In the genomic region with DNA sequence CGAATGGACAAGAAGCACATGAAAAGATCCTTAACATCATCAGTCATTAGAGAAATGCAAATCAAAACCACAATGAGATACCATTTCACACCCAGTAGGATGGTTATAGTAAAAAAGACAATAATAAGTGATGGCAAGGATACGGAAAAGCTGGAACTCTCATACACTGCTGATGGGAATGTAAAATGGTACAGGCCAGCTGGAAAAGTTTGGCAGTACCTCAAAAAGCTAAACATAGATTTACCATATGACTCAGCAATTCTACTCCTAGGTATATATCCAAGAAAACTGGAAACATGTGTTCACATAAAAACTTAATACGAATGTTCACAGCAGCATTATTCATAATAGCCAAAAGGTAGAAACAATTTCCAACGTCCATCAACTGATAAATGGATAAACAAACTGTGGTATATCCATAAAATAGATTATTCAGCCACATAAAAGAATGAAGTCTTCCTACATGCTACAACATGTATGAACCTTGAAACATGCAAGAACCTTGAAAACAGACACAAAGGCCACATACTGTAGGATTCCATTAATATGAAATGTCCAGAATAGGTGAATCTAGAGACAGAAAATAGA, we compare ENCODE assay signal across 18 cellular contexts. TPM values are rescaled to one million over a fixed set of nuclear protein-coding genes. Genes with fewer than 3 reads are reported as not detected.
DNase-seq lines count a peak whose midpoint lies in the region; ATAC-seq and TF ChIP-seq lines count a peak whose summit lies in the region.
"Had no signal": no experiment of that assay in that cellular context is flagged by ENCODE, and none has a peak within 500 bp of the region (broad histone marks: within the 10 kb centered on the region; RNA-seq: fewer than 3 reads in every experiment).

No MANE protein-coding gene starts in this region.

- no peak overlapping the region for H2AFZ ChIP-seq in ACC112 (ENCODE audit: low read length, unreplicated experiment)

- peaks cover 67% of the 10 kb centered on the region for H3K79me2 ChIP-seq in ACC112 (ENCODE audit: control insufficient read depth, insufficient read depth, low read length, unreplicated experiment)

- H3K27ac Mint-ChIP-seq in activated T-helper 17 cell treated with anti-CD3 and anti-CD28 coated beads, Interleukin-2, amount 50 U/mL, for 72 hours = peak overlapping the region; percentile 39

- peaks cover 26% of the 10 kb centered on the region for H3K4me1 Mint-ChIP-seq in activated T-helper 17 cell treated with anti-CD3 and anti-CD28 coated beads, Interleukin-2, amount 50 U/mL, for 72 hours

- peak overlapping the region; percentile 69 for H3K4me3 Mint-ChIP-seq in activated T-helper 17 cell treated with anti-CD3 and anti-CD28 coated beads, Interleukin-2, amount 50 U/mL, for 72 hours

- TF ChIP-seq CTCF in fibroblast of villous mesenchyme (IDR thresholded peaks at IDR 0.05; ENCODE audit: insufficient read depth, low read depth, low read length) = no peak

- peaks cover 44% of the 10 kb centered on the region for H3K36me3 Mint-ChIP-seq in activated T-helper 17 cell treated with anti-CD3 and anti-CD28 coated beads, Interleukin-2, amount 50 U/mL, for 72 hours (ENCODE audit: low read depth)

- H3K27ac ChIP-seq in ACC112 (ENCODE audit: low read depth, low read length) = peak overlapping the region; percentile 16; the same call in 1 of the 2 replicates
- H3K27ac ChIP-seq: ascending aorta, ovary, RWPE1, VCaP had no signal

- H3K4me3 ChIP-seq in ACC112 (ENCODE audit: low read depth, low read length) = no peak overlapping the region
- no peak overlapping the region for H3K4me3 ChIP-seq in fibroblast of villous mesenchyme (ENCODE audit: low read depth, low read length)
- H3K4me3 ChIP-seq: ascending aorta, ovary had no signal

- peaks cover 20% of the 10 kb centered on the region for H3K4me1 ChIP-seq in ACC112 (ENCODE audit: control insufficient read depth, insufficient read depth, low read length, unreplicated experiment)
- H3K4me1 ChIP-seq: ascending aorta had no signal

- TF ChIP-seq POLR2A in GM18505 (IDR thresholded peaks at IDR 0.05; ENCODE audit: borderline replicate concordance, extremely low read depth, insufficient read depth, insufficient read length) = no peak

- no peaks in the 10 kb centered on the region for H3K9me3 Mint-ChIP-seq in activated T-helper 17 cell treated with anti-CD3 and anti-CD28 coated beads, Interleukin-2, amount 50 U/mL, for 72 hours

- no peaks in the 10 kb centered on the region for H3K27me3 Mint-ChIP-seq in activated T-helper 17 cell treated with anti-CD3 and anti-CD28 coated beads, Interleukin-2, amount 50 U/mL, for 72 hours

- DNase-seq in EH (ENCODE audit: low read depth) (peak; percentile 63), fibroblast of villous mesenchyme (ENCODE audit: low read depth) (peak; percentile 63), UCSD-AML1 (lab: John Stamatoyannopoulos, UW; ENCODE audit: unreplicated experiment) (no peak)
- DNase-seq: cortex of kidney; MM.1S; NCI-H1694 treated with DMSO at 0.1 percent for 48 hours; NCI-H345; ovary; small intestine; stimulated activated CD4-positive, alpha-beta T cell treated with anti-CD3 and anti-CD28 coated beads, Interleukin-4, amount 100 ng/mL, for 4 hours; stimulated activated CD8-positive, alpha-beta memory T cell treated with anti-CD3 and anti-CD28 coated beads, Interleukin-4, amount 100 ng/mL, for 48 hours had no signal

- no peak for ATAC-seq in activated T-helper 17 cell treated with anti-CD3 and anti-CD28 coated beads, Interleukin-2, amount 50 U/mL, for 72 hours (replicated peaks)
- ATAC-seq in HG02840 (IDR thresholded peaks at IDR 0.05; ENCODE audit: low FRiP score, unreplicated experiment) (no peak), GM18505 (IDR thresholded peaks at IDR 0.05; ENCODE audit: unreplicated experiment) (no peak)

- no peaks in the 10 kb centered on the region for H3K36me3 ChIP-seq in ACC112 (ENCODE audit: insufficient read depth, low read length)
- H3K36me3 ChIP-seq: ascending aorta, ovary had no signal

- H3K27me3 ChIP-seq in ACC112 (ENCODE audit: insufficient read depth, low read length) = no peaks in the 10 kb centered on the region
- H3K27me3 ChIP-seq: ascending aorta, ovary had no signal

RNA-seq across cellular contexts. Expression of gene RPS6KA3, which starts 11.9 kb away (rescaled TPM):
- 10 to 100 TPM; 53.4 to 64.9 TPM for total RNA-seq in activated T-helper 17 cell treated with anti-CD3 and anti-CD28 coated beads, Interleukin-2, amount 50 U/mL, for 72 hours
- 43.2 and 53.5 TPM in 2 replicates for total RNA-seq in fibroblast of villous mesenchyme
